ENCODE assay signal across 16 cellular contexts in the genomic region with DNA sequence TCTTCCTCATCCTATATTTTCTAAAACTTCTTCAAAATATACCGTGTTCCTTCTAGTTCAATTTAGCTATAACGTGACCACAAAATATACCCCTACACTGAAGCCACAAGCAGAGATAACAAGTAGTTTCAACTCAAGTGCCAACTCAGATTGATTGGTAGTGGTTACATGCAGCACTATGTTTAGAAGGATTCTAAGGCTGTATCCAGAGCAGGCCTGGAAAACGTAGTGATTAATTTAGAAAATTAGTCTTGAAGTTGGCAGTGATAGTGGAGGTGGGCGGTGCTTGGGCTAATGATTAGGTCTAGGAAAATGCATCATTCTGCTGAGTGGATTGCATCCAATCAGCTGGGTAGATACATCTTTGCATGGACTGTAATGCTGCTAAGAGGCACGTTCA.
DNase-seq lines count a peak whose midpoint lies in the region; ATAC-seq, FAIRE-seq and TF ChIP-seq lines count a peak whose summit lies in the region.
"Had no signal": no experiment of that assay in that cellular context is flagged by ENCODE, and none has a peak within 500 bp of the region (broad histone marks: within the 10 kb centered on the region; RNA-seq: fewer than 3 reads in every experiment).

No MANE protein-coding gene starts in this region.

- no peaks in the 10 kb centered on the region for H3K27me3 ChIP-seq in astrocyte (ENCODE audit: insufficient read depth, low read length)
- no peaks in the 10 kb centered on the region for H3K27me3 ChIP-seq in aorta (ENCODE audit: control insufficient read depth in 1 of 2, insufficient read depth in 2 of 2, low read length in 1 of 2)
- H3K27me3 ChIP-seq: BLaER1 had no signal

- no peak overlapping the region for H3K4me3 Mint-ChIP-seq in astrocyte (ENCODE audit: unreplicated experiment)
- no peak overlapping the region for H3K4me3 Mint-ChIP-seq in nephron progenitor cell
- H3K4me3 Mint-ChIP-seq: CD4-positive, CD25-positive, alpha-beta regulatory T cell; H9; IgD-negative memory B cell had no signal

- intact Hi-C loops in aorta (cut with DNase I), result no loop called here

- no peak overlapping the region for H2AFZ ChIP-seq in astrocyte (ENCODE audit: low read depth, low read length)

- no peak overlapping the region for H3K4me2 ChIP-seq in astrocyte (ENCODE audit: low read length)
- H3K4me2 ChIP-seq: BLaER1 had no signal

- H3K36me3 ChIP-seq in astrocyte (ENCODE audit: insufficient read depth, low read length) (peaks cover 3% of the 10 kb centered on the region), aorta (ENCODE audit: control insufficient read depth in 1 of 2, insufficient read depth in 2 of 2, low read length in 1 of 2) (peaks cover 0 to 2% of the 10 kb centered on the region in 2 donors)
- H3K36me3 ChIP-seq: BLaER1 had no signal

- TF ChIP-seq CTCF in astrocyte (IDR thresholded peaks at IDR 0.05; ENCODE audit: insufficient read depth, low read depth, low read length) (no peak), nephron progenitor cell (IDR thresholded peaks at IDR 0.05) (no peak)

- H3K36me3 Mint-ChIP-seq in astrocyte (ENCODE audit: low read depth, unreplicated experiment), result peaks cover 8% of the 10 kb centered on the region
- H3K36me3 Mint-ChIP-seq in nephron progenitor cell (ENCODE audit: low read depth), result no peaks in the 10 kb centered on the region
- H3K36me3 Mint-ChIP-seq: CD4-positive, CD25-positive, alpha-beta regulatory T cell had no signal

- no peak overlapping the region for H3K27ac ChIP-seq in astrocyte (ENCODE audit: low read depth, low read length)
- H3K27ac ChIP-seq in aorta (ENCODE audit: low read depth in 1 of 2, low read length in 2 of 2), result no peak overlapping the region
- H3K27ac ChIP-seq: 22Rv1, BLaER1 had no signal

- H3K9me3 Mint-ChIP-seq in astrocyte (ENCODE audit: unreplicated experiment) (no peaks in the 10 kb centered on the region), nephron progenitor cell (no peaks in the 10 kb centered on the region)
- H3K9me3 Mint-ChIP-seq: H9 had no signal

- H3K79me2 ChIP-seq in astrocyte (ENCODE audit: insufficient read depth, low read length), result no peaks in the 10 kb centered on the region

- FAIRE-seq in astrocyte (lab: Jason Lieb, UNC) (no peak), HTR-8/SVneo (lab: Jason Lieb, UNC) (no peak)
- FAIRE-seq: GM18507 had no signal

- DNase-seq in NCI-H1417 (lab: John Stamatoyannopoulos, UW) (peak; percentile 18 to 78 (median 50)), NCI-H1417 treated with DMSO at 0.1 percent for 48 hours (lab: John Stamatoyannopoulos, UW) (no peak), OCI-M1 (lab: John Stamatoyannopoulos, UW) (peak; percentile 8), astrocyte (ENCODE audit: low read depth) (peak; percentile 32), nephron progenitor cell (no peak), aorta (no peak), HTR-8/SVneo (ENCODE audit: insufficient read length, low spot score) (no peak)
- no peak for DNase-seq in stimulated activated CD8-positive, alpha-beta memory T cell treated with anti-CD3 and anti-CD28 coated beads, Interleukin-4, amount 100 ng/mL, for 48 hours
- DNase-seq: CD4-positive, CD25-positive, alpha-beta regulatory T cell; DMS 273 treated with DMSO at 0.1 percent for 48 hours; GOT3; H9 had no signal

- H3K4me1 ChIP-seq in astrocyte (ENCODE audit: insufficient read depth, low read length), result peaks cover 2% of the 10 kb centered on the region
- H3K4me1 ChIP-seq in aorta (ENCODE audit: control insufficient read depth in 1 of 2, insufficient read depth in 2 of 2, low read length in 2 of 2), result no peaks in the 10 kb centered on the region

- 87 to 89% methylated on average over 5 of the region's 5 CpGs for WGBS in aorta, 2 donors

- H3K9ac ChIP-seq in astrocyte (ENCODE audit: low read length), result no peak overlapping the region
- H3K9ac ChIP-seq: BLaER1 had no signal

- no peaks in the 10 kb centered on the region for H4K20me1 ChIP-seq in astrocyte (ENCODE audit: insufficient read depth, low read length)
- H4K20me1 ChIP-seq: BLaER1 had no signal

- H3K4me3 ChIP-seq in astrocyte (ENCODE audit: insufficient read depth, low read depth, low read length) (no peak overlapping the region), aorta (ENCODE audit: low read length in 2 of 2) (no peak overlapping the region)
- H3K4me3 ChIP-seq: BLaER1 had no signal

- H3K27me3 Mint-ChIP-seq in astrocyte (ENCODE audit: low read depth, unreplicated experiment) (no peaks in the 10 kb centered on the region), nephron progenitor cell (ENCODE audit: low read depth, poor library complexity) (no peaks in the 10 kb centered on the region)
- H3K27me3 Mint-ChIP-seq: CD4-positive, CD25-positive, alpha-beta regulatory T cell had no signal

- H3K9me3 ChIP-seq in astrocyte (ENCODE audit: insufficient read depth, low read depth, low read length), result no peaks in the 10 kb centered on the region
- no peaks in the 10 kb centered on the region for H3K9me3 ChIP-seq in aorta (ENCODE audit: control insufficient read depth, low read length)
- H3K9me3 ChIP-seq: BLaER1 had no signal

- peaks cover 24% of the 10 kb centered on the region for H3K4me1 Mint-ChIP-seq in astrocyte (ENCODE audit: low read depth, unreplicated experiment)
- H3K4me1 Mint-ChIP-seq in nephron progenitor cell, result peaks cover 1% of the 10 kb centered on the region

- no peak overlapping the region for H3K27ac Mint-ChIP-seq in astrocyte (ENCODE audit: unreplicated experiment)
- no peak overlapping the region for H3K27ac Mint-ChIP-seq in nephron progenitor cell
- H3K27ac Mint-ChIP-seq: CD4-positive, CD25-positive, alpha-beta regulatory T cell; H9; IgD-negative memory B cell had no signal

- no peak for ATAC-seq in aorta (ENCODE audit: low FRiP score)

Comparison
In these comparisons a context has a peak if more than half of its experiments do, and no peak if none do; other contexts are left out.
1. DNase-seq: peak in NCI-H1417 (3 of 3), OCI-M1 (single experiment) and astrocyte (single experiment); none in NCI-H1417 treated with DMSO at 0.1 percent for 48 hours (single experiment), nephron progenitor cell (single experiment), aorta (0 of 2), HTR-8/SVneo (single experiment) and stimulated activated CD8-positive, alpha-beta memory T cell treated with anti-CD3 and anti-CD28 coated beads, Interleukin-4, amount 100 ng/mL, for 48 hours (single experiment).